In the genomic region with DNA sequence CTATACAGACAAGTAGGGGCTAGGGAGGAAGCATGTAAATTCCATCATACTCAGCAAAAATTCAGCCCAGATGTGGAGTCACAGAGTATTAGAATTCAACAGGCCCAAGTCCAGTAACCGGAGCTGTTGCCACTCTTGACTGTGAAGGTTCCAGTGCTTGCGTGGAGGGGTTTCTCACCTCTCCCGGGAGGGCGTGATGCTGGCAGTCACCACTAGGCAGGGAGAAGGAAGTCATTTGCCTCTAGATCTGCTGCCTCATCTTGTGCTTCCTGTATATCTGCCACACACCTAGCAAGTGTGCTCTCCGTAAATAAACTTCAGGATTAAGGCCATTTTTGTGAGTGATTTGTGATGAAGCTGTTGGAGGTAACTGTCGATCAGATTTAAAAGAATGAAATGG, we compare ENCODE assay signal across 1 cellular context.
TF ChIP-seq lines count a peak whose summit lies in the region.

No MANE protein-coding gene starts in this region.

TF ChIP-seq in K562, 482 proteins besides CTCF, POLR2A, EP300 and RAD21 (continued from another document and continues in another):
- TF ChIP-seq, protein P1, sequence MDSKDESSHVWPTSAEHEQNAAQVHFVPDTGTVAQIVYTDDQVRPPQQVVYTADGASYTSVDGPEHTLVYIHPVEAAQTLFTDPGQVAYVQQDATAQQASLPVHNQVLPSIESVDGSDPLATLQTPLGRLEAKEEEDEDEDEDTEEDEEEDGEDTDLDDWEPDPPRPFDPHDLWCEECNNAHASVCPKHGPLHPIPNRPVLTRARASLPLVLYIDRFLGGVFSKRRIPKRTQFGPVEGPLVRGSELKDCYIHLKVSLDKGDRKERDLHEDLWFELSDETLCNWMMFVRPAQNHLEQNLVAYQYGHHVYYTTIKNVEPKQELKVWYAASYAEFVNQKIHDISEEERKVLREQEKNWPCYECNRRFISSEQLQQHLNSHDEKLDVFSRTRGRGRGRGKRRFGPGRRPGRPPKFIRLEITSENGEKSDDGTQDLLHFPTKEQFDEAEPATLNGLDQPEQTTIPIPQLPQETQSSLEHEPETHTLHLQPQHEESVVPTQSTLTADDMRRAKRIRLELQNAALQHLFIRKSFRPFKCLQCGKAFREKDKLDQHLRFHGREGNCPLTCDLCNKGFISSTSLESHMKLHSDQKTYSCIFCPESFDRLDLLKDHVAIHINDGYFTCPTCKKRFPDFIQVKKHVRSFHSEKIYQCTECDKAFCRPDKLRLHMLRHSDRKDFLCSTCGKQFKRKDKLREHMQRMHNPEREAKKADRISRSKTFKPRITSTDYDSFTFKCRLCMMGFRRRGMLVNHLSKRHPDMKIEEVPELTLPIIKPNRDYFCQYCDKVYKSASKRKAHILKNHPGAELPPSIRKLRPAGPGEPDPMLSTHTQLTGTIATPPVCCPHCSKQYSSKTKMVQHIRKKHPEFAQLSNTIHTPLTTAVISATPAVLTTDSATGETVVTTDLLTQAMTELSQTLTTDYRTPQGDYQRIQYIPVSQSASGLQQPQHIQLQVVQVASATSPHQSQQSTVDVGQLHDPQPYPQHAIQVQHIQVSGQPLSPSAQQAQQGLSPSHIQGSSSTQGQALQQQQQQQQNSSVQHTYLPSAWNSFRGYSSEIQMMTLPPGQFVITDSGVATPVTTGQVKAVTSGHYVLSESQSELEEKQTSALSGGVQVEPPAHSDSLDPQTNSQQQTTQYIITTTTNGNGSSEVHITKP (IDR thresholded peaks at IDR 0.05; ENCODE audit: partially characterized antibody): peak; percentile 44
- TF ChIP-seq ZNF224 (CRISPR knock-in tag; IDR thresholded peaks at IDR 0.05) (no peak), ATF1 (CRISPR knock-in tag; IDR thresholded peaks at IDR 0.05) (no peak), ATF1 (tag; IDR thresholded peaks at IDR 0.05) (peak; percentile 21), ZNF57 (CRISPR knock-in tag; IDR thresholded peaks at IDR 0.05) (no peak), KDM5B (IDR thresholded peaks at IDR 0.05; ENCODE audit: insufficient replicate concordance, low read depth, low read length) (peak; percentile 47), ARHGAP35 (IDR thresholded peaks at IDR 0.05; ENCODE audit: partially characterized antibody) (no peak), ZNF263 (CRISPR knock-in tag; IDR thresholded peaks at IDR 0.05; ENCODE audit: borderline replicate concordance) (no peak), BRCA1 (IDR thresholded peaks at IDR 0.05) (no peak), BRCA1 (CRISPR knock-in tag; IDR thresholded peaks at IDR 0.05) (no peak), STAT5A (IDR thresholded peaks at IDR 0.05; ENCODE audit: borderline replicate concordance, low read length) (no peak), RHOXF2B (CRISPR knock-in tag; conservative IDR thresholded peaks at IDR 0.05) (no peak), BCL6 (CRISPR knock-in tag; IDR thresholded peaks at IDR 0.05) (no peak), BRD9 (IDR thresholded peaks at IDR 0.05; ENCODE audit: low read depth, partially characterized antibody) (peak; percentile 51), EHMT2 (IDR thresholded peaks at IDR 0.05) (0 out of 2 replicates have a peak, but pooled peaks have one; percentile 28), FOXP1 (CRISPR knock-in tag; IDR thresholded peaks at IDR 0.05) (no peak), ZC3H8 (IDR thresholded peaks at IDR 0.05) (no peak), HIVEP1 (CRISPR knock-in tag; IDR thresholded peaks at IDR 0.05) (no peak), NCOR1 (IDR thresholded peaks at IDR 0.05) (no peak), HDAC6 (IDR thresholded peaks at IDR 0.05; ENCODE audit: low read depth, low read length) (no peak), ZBED1 (IDR thresholded peaks at IDR 0.05) (no peak), SOX6 (IDR thresholded peaks at IDR 0.05) (0 out of 2 replicates have a peak, but pooled peaks have one; percentile 11), GTF2F1 (IDR thresholded peaks at IDR 0.05; ENCODE audit: low read depth, low read length) (no peak), DPF2 (IDR thresholded peaks at IDR 0.05) (peak; percentile 58), ELF1 (tag; IDR thresholded peaks at IDR 0.05) (peak; percentile 76; the same call in 1 of the 2 replicates), FOXK2 (conservative IDR thresholded peaks at IDR 0.05 in 1 of 2, IDR thresholded peaks at IDR 0.05 in 1 of 2; ENCODE audit: low read depth in 2 of 2) (peak in 1 of 2 experiments; percentile 53; a peak in 1 of 4 replicates)
- TF ChIP-seq, protein P2, sequence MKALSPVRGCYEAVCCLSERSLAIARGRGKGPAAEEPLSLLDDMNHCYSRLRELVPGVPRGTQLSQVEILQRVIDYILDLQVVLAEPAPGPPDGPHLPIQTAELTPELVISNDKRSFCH (CRISPR knock-in tag; IDR thresholded peaks at IDR 0.05): no peak
- TF ChIP-seq, protein P2 (tag; IDR thresholded peaks at IDR 0.05): no peak
- TF ChIP-seq, protein P3, sequence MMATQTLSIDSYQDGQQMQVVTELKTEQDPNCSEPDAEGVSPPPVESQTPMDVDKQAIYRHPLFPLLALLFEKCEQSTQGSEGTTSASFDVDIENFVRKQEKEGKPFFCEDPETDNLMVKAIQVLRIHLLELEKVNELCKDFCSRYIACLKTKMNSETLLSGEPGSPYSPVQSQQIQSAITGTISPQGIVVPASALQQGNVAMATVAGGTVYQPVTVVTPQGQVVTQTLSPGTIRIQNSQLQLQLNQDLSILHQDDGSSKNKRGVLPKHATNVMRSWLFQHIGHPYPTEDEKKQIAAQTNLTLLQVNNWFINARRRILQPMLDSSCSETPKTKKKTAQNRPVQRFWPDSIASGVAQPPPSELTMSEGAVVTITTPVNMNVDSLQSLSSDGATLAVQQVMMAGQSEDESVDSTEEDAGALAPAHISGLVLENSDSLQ (IDR thresholded peaks at IDR 0.05): peak; percentile 33; the same call in 1 of the 2 replicates
- TF ChIP-seq, protein P4, sequence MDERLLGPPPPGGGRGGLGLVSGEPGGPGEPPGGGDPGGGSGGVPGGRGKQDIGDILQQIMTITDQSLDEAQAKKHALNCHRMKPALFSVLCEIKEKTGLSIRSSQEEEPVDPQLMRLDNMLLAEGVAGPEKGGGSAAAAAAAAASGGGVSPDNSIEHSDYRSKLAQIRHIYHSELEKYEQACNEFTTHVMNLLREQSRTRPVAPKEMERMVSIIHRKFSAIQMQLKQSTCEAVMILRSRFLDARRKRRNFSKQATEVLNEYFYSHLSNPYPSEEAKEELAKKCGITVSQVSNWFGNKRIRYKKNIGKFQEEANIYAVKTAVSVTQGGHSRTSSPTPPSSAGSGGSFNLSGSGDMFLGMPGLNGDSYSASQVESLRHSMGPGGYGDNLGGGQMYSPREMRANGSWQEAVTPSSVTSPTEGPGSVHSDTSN (CRISPR knock-in tag; IDR thresholded peaks at IDR 0.05; ENCODE audit: low read depth): no peak
- TF ChIP-seq, protein P4 (tag; conservative IDR thresholded peaks at IDR 0.05; ENCODE audit: low read depth): peak; percentile 9; the same call in 1 of the 2 replicates
- TF ChIP-seq, protein P5, sequence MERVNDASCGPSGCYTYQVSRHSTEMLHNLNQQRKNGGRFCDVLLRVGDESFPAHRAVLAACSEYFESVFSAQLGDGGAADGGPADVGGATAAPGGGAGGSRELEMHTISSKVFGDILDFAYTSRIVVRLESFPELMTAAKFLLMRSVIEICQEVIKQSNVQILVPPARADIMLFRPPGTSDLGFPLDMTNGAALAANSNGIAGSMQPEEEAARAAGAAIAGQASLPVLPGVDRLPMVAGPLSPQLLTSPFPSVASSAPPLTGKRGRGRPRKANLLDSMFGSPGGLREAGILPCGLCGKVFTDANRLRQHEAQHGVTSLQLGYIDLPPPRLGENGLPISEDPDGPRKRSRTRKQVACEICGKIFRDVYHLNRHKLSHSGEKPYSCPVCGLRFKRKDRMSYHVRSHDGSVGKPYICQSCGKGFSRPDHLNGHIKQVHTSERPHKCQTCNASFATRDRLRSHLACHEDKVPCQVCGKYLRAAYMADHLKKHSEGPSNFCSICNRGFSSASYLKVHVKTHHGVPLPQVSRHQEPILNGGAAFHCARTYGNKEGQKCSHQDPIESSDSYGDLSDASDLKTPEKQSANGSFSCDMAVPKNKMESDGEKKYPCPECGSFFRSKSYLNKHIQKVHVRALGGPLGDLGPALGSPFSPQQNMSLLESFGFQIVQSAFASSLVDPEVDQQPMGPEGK (CRISPR knock-in tag; IDR thresholded peaks at IDR 0.05; ENCODE audit: borderline replicate concordance): no peak
- TF ChIP-seq, protein P6, sequence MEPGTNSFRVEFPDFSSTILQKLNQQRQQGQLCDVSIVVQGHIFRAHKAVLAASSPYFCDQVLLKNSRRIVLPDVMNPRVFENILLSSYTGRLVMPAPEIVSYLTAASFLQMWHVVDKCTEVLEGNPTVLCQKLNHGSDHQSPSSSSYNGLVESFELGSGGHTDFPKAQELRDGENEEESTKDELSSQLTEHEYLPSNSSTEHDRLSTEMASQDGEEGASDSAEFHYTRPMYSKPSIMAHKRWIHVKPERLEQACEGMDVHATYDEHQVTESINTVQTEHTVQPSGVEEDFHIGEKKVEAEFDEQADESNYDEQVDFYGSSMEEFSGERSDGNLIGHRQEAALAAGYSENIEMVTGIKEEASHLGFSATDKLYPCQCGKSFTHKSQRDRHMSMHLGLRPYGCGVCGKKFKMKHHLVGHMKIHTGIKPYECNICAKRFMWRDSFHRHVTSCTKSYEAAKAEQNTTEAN (CRISPR knock-in tag; IDR thresholded peaks at IDR 0.05): no peak
- TF ChIP-seq, protein P7, sequence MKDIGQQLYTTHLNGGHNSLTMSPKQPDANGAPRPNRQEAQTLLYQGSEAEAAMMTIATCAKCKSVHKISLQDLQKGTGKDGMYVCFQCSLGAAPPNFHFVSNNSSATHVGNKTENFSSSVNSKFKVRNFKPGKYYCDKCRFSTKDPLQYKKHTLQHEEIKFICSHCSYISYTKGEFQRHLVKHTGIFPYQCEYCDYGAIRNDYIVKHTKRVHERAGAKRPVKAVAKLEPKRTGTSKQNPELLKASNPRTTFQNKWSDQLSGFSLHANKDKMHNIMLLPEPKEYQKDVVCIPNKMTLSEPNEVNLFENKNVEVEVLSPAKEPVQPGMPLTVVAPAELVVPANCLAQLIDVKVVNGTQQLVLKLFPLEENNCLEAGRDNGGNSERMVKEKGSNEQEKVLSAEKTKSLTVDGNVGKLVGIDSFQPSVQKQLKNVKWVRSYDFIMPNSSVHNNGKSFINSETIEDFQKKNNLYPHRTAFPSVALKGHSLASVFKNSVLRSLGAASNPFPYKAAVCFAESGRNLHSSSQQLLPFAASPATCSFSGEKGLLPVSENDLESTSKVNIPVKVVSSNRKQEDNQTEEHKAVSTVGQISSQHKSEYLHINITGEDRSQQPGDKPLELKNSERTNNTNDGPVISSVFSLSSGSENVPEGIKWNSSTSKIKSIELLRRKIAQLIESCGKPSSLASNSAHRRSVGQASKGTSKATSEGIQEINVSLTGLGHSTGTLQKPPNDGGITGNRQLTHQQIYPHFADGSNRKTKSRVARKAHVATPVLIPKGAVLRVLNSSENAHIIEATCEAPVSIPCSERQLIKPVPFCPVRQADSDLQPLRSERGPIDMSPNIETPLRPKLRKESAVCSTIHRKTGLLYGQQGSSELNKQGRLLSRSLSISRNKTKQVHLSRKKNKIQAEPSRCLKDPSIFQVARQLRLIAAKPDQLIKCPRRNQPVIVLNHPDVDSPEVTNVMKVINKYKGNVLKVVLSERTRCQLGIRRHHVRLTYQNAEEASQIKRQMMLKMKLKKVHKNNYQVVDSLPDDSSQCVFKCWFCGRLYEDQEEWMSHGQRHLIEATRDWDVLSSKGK (CRISPR knock-in tag; IDR thresholded peaks at IDR 0.05): no peak
- TF ChIP-seq, protein P8, sequence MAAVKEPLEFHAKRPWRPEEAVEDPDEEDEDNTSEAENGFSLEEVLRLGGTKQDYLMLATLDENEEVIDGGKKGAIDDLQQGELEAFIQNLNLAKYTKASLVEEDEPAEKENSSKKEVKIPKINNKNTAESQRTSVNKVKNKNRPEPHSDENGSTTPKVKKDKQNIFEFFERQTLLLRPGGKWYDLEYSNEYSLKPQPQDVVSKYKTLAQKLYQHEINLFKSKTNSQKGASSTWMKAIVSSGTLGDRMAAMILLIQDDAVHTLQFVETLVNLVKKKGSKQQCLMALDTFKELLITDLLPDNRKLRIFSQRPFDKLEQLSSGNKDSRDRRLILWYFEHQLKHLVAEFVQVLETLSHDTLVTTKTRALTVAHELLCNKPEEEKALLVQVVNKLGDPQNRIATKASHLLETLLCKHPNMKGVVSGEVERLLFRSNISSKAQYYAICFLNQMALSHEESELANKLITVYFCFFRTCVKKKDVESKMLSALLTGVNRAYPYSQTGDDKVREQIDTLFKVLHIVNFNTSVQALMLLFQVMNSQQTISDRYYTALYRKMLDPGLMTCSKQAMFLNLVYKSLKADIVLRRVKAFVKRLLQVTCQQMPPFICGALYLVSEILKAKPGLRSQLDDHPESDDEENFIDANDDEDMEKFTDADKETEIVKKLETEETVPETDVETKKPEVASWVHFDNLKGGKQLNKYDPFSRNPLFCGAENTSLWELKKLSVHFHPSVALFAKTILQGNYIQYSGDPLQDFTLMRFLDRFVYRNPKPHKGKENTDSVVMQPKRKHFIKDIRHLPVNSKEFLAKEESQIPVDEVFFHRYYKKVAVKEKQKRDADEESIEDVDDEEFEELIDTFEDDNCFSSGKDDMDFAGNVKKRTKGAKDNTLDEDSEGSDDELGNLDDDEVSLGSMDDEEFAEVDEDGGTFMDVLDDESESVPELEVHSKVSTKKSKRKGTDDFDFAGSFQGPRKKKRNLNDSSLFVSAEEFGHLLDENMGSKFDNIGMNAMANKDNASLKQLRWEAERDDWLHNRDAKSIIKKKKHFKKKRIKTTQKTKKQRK (IDR thresholded peaks at IDR 0.05; ENCODE audit: borderline replicate concordance, low read depth, low read length): no peak
- TF ChIP-seq, protein P9, sequence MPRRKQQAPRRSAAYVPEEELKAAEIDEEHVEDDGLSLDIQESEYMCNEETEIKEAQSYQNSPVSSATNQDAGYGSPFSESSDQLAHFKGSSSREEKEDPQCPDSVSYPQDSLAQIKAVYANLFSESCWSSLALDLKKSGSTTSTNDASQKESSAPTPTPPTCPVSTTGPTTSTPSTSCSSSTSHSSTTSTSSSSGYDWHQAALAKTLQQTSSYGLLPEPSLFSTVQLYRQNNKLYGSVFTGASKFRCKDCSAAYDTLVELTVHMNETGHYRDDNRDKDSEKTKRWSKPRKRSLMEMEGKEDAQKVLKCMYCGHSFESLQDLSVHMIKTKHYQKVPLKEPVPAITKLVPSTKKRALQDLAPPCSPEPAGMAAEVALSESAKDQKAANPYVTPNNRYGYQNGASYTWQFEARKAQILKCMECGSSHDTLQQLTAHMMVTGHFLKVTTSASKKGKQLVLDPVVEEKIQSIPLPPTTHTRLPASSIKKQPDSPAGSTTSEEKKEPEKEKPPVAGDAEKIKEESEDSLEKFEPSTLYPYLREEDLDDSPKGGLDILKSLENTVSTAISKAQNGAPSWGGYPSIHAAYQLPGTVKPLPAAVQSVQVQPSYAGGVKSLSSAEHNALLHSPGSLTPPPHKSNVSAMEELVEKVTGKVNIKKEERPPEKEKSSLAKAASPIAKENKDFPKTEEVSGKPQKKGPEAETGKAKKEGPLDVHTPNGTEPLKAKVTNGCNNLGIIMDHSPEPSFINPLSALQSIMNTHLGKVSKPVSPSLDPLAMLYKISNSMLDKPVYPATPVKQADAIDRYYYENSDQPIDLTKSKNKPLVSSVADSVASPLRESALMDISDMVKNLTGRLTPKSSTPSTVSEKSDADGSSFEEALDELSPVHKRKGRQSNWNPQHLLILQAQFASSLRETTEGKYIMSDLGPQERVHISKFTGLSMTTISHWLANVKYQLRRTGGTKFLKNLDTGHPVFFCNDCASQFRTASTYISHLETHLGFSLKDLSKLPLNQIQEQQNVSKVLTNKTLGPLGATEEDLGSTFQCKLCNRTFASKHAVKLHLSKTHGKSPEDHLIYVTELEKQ (CRISPR knock-in tag; IDR thresholded peaks at IDR 0.05): no peak
